Comparison of ENCODE assay signal across 1 cellular context in genomic region chr1:156096640-156097391, GRCh38.
TF ChIP-seq lines count a peak whose summit lies in the region.

No MANE protein-coding gene starts in this region.

TF ChIP-seq in HepG2, 621 proteins besides CTCF, POLR2A, EP300 and RAD21 (continued from another document and continues in another):
- TF ChIP-seq, protein P1, sequence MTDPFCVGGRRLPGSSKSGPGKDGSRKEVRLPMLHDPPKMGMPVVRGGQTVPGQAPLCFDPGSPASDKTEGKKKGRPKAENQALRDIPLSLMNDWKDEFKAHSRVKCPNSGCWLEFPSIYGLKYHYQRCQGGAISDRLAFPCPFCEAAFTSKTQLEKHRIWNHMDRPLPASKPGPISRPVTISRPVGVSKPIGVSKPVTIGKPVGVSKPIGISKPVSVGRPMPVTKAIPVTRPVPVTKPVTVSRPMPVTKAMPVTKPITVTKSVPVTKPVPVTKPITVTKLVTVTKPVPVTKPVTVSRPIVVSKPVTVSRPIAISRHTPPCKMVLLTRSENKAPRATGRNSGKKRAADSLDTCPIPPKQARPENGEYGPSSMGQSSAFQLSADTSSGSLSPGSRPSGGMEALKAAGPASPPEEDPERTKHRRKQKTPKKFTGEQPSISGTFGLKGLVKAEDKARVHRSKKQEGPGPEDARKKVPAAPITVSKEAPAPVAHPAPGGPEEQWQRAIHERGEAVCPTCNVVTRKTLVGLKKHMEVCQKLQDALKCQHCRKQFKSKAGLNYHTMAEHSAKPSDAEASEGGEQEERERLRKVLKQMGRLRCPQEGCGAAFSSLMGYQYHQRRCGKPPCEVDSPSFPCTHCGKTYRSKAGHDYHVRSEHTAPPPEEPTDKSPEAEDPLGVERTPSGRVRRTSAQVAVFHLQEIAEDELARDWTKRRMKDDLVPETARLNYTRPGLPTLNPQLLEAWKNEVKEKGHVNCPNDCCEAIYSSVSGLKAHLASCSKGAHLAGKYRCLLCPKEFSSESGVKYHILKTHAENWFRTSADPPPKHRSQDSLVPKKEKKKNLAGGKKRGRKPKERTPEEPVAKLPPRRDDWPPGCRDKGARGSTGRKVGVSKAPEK (CRISPR knock-in tag; IDR thresholded peaks at IDR 0.05; ENCODE audit: borderline replicate concordance): no peak
- TF ChIP-seq ZNF775 (CRISPR knock-in tag; IDR thresholded peaks at IDR 0.05; ENCODE audit: borderline replicate concordance) (no peak), MZF1 (CRISPR knock-in tag; IDR thresholded peaks at IDR 0.05; ENCODE audit: borderline replicate concordance) (no peak), ZMYM2 (CRISPR knock-in tag; IDR thresholded peaks at IDR 0.05) (no peak), ARNTL (CRISPR knock-in tag; IDR thresholded peaks at IDR 0.05) (no peak), CEBPG (CRISPR knock-in tag; IDR thresholded peaks at IDR 0.05) (no peak), MED1 (CRISPR knock-in tag; IDR thresholded peaks at IDR 0.05) (peak; percentile 59), CEBPB (IDR thresholded peaks at IDR 0.05; ENCODE audit: borderline replicate concordance, low read depth, low read length) (no peak), EZH2 (conservative IDR thresholded peaks at IDR 0.05; ENCODE audit: low read depth, low read length) (no peak), RAD51 (IDR thresholded peaks at IDR 0.05; ENCODE audit: borderline replicate concordance) (no peak), MAX (IDR thresholded peaks at IDR 0.05) (peak; percentile 66; the same call in 1 of the 2 replicates), ZSCAN22 (CRISPR knock-in tag; IDR thresholded peaks at IDR 0.05) (no peak), KLF15 (CRISPR knock-in tag; IDR thresholded peaks at IDR 0.05; ENCODE audit: borderline replicate concordance) (no peak), CERS6 (CRISPR knock-in tag; IDR thresholded peaks at IDR 0.05) (no peak), ZNF800 (CRISPR knock-in tag; IDR thresholded peaks at IDR 0.05) (no peak), ZNF124 (CRISPR knock-in tag; IDR thresholded peaks at IDR 0.05) (peak; percentile 49; the same call in 1 of the 2 replicates), ZNF788 (CRISPR knock-in tag; IDR thresholded peaks at IDR 0.05; ENCODE audit: borderline replicate concordance) (no peak), ZNF101 (CRISPR knock-in tag; IDR thresholded peaks at IDR 0.05; ENCODE audit: borderline replicate concordance, low read depth) (no peak), MBD4 (IDR thresholded peaks at IDR 0.05; ENCODE audit: borderline replicate concordance, low read length) (no peak), ZNF615 (CRISPR knock-in tag; IDR thresholded peaks at IDR 0.05; ENCODE audit: borderline replicate concordance) (no peak), DNMT3B (CRISPR knock-in tag; conservative IDR thresholded peaks at IDR 0.05) (no peak), ZNF543 (CRISPR knock-in tag; IDR thresholded peaks at IDR 0.05) (no peak), ZSCAN5A (CRISPR knock-in tag; IDR thresholded peaks at IDR 0.05; ENCODE audit: borderline replicate concordance) (no peak), ZNF720 (CRISPR knock-in tag; IDR thresholded peaks at IDR 0.05) (no peak), GATAD2A (CRISPR knock-in tag; IDR thresholded peaks at IDR 0.05) (peak; percentile 72), NPAS2 (CRISPR knock-in tag; IDR thresholded peaks at IDR 0.05; ENCODE audit: borderline replicate concordance) (no peak), KLF9 (CRISPR knock-in tag; IDR thresholded peaks at IDR 0.05; ENCODE audit: low read depth) (no peak), ZNF746 (CRISPR knock-in tag; IDR thresholded peaks at IDR 0.05) (0 out of 2 replicates have a peak, but pooled peaks have one; percentile 32), ZSCAN9 (CRISPR knock-in tag; IDR thresholded peaks at IDR 0.05; ENCODE audit: borderline replicate concordance) (no peak), FOXM1 (CRISPR knock-in tag; IDR thresholded peaks at IDR 0.05) (no peak), MTERF4 (CRISPR knock-in tag; IDR thresholded peaks at IDR 0.05) (no peak), FOXA1 (IDR thresholded peaks at IDR 0.05) (no peak), FOXA1 (CRISPR knock-in tag; IDR thresholded peaks at IDR 0.05) (no peak), DPF2 (CRISPR knock-in tag; IDR thresholded peaks at IDR 0.05; ENCODE audit: borderline replicate concordance, low read depth) (no peak), ZKSCAN1 (IDR thresholded peaks at IDR 0.05; ENCODE audit: low read length) (no peak), SP4 (CRISPR knock-in tag; IDR thresholded peaks at IDR 0.05) (no peak), ZNF879 (CRISPR knock-in tag; IDR thresholded peaks at IDR 0.05) (no peak), RXRB (CRISPR knock-in tag; IDR thresholded peaks at IDR 0.05; ENCODE audit: borderline replicate concordance) (peak; percentile 69; the same call in 1 of the 2 replicates), KLF12 (CRISPR knock-in tag; IDR thresholded peaks at IDR 0.05; ENCODE audit: borderline replicate concordance) (no peak), ISL2 (CRISPR knock-in tag; IDR thresholded peaks at IDR 0.05) (no peak), CREB3 (CRISPR knock-in tag; IDR thresholded peaks at IDR 0.05) (no peak), KLF11 (CRISPR knock-in tag; IDR thresholded peaks at IDR 0.05) (no peak), ZC3H13 (CRISPR knock-in tag; IDR thresholded peaks at IDR 0.05) (no peak), ZNF598 (CRISPR knock-in tag; IDR thresholded peaks at IDR 0.05; ENCODE audit: borderline replicate concordance) (0 out of 2 replicates have a peak, but pooled peaks have one; percentile 58), PHF21A (CRISPR knock-in tag; IDR thresholded peaks at IDR 0.05) (no peak), SRSF9 (IDR thresholded peaks at IDR 0.05; ENCODE audit: borderline replicate concordance, insufficient read depth, low read depth, low read length, poor library complexity, severe bottlenecking) (no peak), NFKB2 (CRISPR knock-in tag; IDR thresholded peaks at IDR 0.05; ENCODE audit: borderline replicate concordance) (peak; percentile 56; the same call in 1 of the 2 replicates), ZNF350 (CRISPR knock-in tag; IDR thresholded peaks at IDR 0.05; ENCODE audit: borderline replicate concordance, low read depth) (peak; percentile 70; the same call in 1 of the 2 replicates), NR1H2 (CRISPR knock-in tag; IDR thresholded peaks at IDR 0.05; ENCODE audit: borderline replicate concordance, low read depth) (no peak), RCOR2 (CRISPR knock-in tag; IDR thresholded peaks at IDR 0.05) (no peak), PRPF4 (IDR thresholded peaks at IDR 0.05; ENCODE audit: low read depth, low read length, poor library complexity, severe bottlenecking) (no peak), ZZZ3 (CRISPR knock-in tag; IDR thresholded peaks at IDR 0.05; ENCODE audit: borderline replicate concordance) (no peak), SMARCE1 (IDR thresholded peaks at IDR 0.05; ENCODE audit: borderline replicate concordance) (no peak)
- TF ChIP-seq, protein P2, sequence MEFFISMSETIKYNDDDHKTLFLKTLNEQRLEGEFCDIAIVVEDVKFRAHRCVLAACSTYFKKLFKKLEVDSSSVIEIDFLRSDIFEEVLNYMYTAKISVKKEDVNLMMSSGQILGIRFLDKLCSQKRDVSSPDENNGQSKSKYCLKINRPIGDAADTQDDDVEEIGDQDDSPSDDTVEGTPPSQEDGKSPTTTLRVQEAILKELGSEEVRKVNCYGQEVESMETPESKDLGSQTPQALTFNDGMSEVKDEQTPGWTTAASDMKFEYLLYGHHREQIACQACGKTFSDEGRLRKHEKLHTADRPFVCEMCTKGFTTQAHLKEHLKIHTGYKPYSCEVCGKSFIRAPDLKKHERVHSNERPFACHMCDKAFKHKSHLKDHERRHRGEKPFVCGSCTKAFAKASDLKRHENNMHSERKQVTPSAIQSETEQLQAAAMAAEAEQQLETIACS (CRISPR knock-in tag; IDR thresholded peaks at IDR 0.05): no peak
- TF ChIP-seq, protein P3, sequence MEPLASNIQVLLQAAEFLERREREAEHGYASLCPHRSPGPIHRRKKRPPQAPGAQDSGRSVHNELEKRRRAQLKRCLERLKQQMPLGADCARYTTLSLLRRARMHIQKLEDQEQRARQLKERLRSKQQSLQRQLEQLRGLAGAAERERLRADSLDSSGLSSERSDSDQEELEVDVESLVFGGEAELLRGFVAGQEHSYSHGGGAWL (CRISPR knock-in tag; IDR thresholded peaks at IDR 0.05): no peak
- TF ChIP-seq, protein P4, sequence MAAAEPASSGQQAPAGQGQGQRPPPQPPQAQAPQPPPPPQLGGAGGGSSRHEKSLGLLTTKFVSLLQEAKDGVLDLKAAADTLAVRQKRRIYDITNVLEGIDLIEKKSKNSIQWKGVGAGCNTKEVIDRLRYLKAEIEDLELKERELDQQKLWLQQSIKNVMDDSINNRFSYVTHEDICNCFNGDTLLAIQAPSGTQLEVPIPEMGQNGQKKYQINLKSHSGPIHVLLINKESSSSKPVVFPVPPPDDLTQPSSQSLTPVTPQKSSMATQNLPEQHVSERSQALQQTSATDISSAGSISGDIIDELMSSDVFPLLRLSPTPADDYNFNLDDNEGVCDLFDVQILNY (CRISPR knock-in tag; conservative IDR thresholded peaks at IDR 0.05): no peak
- TF ChIP-seq, protein P5, sequence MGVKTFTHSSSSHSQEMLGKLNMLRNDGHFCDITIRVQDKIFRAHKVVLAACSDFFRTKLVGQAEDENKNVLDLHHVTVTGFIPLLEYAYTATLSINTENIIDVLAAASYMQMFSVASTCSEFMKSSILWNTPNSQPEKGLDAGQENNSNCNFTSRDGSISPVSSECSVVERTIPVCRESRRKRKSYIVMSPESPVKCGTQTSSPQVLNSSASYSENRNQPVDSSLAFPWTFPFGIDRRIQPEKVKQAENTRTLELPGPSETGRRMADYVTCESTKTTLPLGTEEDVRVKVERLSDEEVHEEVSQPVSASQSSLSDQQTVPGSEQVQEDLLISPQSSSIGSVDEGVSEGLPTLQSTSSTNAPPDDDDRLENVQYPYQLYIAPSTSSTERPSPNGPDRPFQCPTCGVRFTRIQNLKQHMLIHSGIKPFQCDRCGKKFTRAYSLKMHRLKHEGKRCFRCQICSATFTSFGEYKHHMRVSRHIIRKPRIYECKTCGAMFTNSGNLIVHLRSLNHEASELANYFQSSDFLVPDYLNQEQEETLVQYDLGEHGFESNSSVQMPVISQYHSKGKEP (CRISPR knock-in tag; IDR thresholded peaks at IDR 0.05): no peak
